21 cellular contexts compared by ENCODE assay signal in genomic region chr10:96924861-96925260, GRCh38.
"Had no signal": no experiment of that assay in that cellular context is flagged by ENCODE, and none has a peak within 500 bp of the region (broad histone marks: within the 10 kb centered on the region; RNA-seq: fewer than 3 reads in every experiment).

No MANE protein-coding gene starts in this region.

- H3K27me3 ChIP-seq: MG63, SJSA1 had no signal

- DNase-seq: Karpas-422, KG1, MG63, NCI-H1092, NCI-H1105 treated with DMSO at 0.1 percent for 48 hours, NCI-H1417 treated with DMSO at 0.1 percent for 48 hours, NCI-H146, NCI-H1694 treated with DMSO at 0.1 percent for 48 hours, NCI-H1930, NCI-H2081, NCI-H2107, NCI-H2227 treated with DMSO at 0.1 percent for 48 hours, NCI-H524, NCI-H69, NCI-H774, Right ventricle myocardium superior, RPMI8226, SIG-M5 had no signal

- H3K4me3 ChIP-seq: MG63, SJSA1, SK-N-MC had no signal

- FAIRE-seq: RCC 7860 had no signal

- H3K9me3 ChIP-seq: MG63, SJSA1 had no signal

- H3K4me1 ChIP-seq: SJSA1 had no signal
